ENCODE assay signal across 8 cellular contexts in genomic region chr15:50876260-50876988, GRCh38. TPM values are rescaled to one million over a fixed set of nuclear protein-coding genes. Genes with fewer than 3 reads are reported as not detected.
DNase-seq lines count a peak whose midpoint lies in the region; ATAC-seq and TF ChIP-seq lines count a peak whose summit lies in the region.

No MANE protein-coding gene starts in this region.

- H3K9me3 ChIP-seq in iPS-20b (ENCODE audit: insufficient read depth, low read depth, low read length) (no peaks in the 10 kb centered on the region), body of pancreas (no peaks in the 10 kb centered on the region)

- H3K27me3 Mint-ChIP-seq in HFFc6 (ENCODE audit: insufficient read depth) = no peaks in the 10 kb centered on the region; the same call in none of the 2 replicates
- peaks cover 6% of the 10 kb centered on the region for H3K27me3 Mint-ChIP-seq in activated CD8-positive, alpha-beta T cell treated with anti-CD3 and anti-CD28 coated beads, Interleukin-2, amount 10 ng/mL, durations not matched to agents 7 days and 5 days (ENCODE audit: low read depth)

- CTCF ChIA-PET in activated CD8-positive, alpha-beta T cell treated with anti-CD3 and anti-CD28 coated beads, Interleukin-2, amount 10 ng/mL, durations not matched to agents 7 days and 5 days (lab: Charles Lee) = interaction anchor here (0.7 to 5.7 kb wide), 20 partner anchors 9 to 520 kb away, joined by 3 to 75 read pairs (median 4); no protein-coding TSS in a partner anchor

- intact Hi-C loops in body of pancreas (cut with DNase I) = no loop called here

- H3K9ac ChIP-seq in iPS-20b (ENCODE audit: low read depth, low read length) = no peak overlapping the region

- H3K36me3 ChIP-seq in iPS-20b (ENCODE audit: insufficient read depth, low read depth, low read length) (no peaks in the 10 kb centered on the region), body of pancreas (replicated peaks in 1 of 2; ENCODE audit: insufficient read depth in 1 of 2, low read depth in 2 of 2) (no peaks in the 10 kb centered on the region)

- no peak for TF ChIP-seq POLR2A in body of pancreas (IDR thresholded peaks at IDR 0.05)

- H3K4me1 ChIP-seq in iPS-20b (ENCODE audit: insufficient read depth, low read length) (no peaks in the 10 kb centered on the region), body of pancreas (peaks cover 12% of the 10 kb centered on the region)

- no peaks in the 10 kb centered on the region for H3K36me3 Mint-ChIP-seq in HFFc6 (ENCODE audit: low read depth)
- H3K36me3 Mint-ChIP-seq in activated CD8-positive, alpha-beta T cell treated with anti-CD3 and anti-CD28 coated beads, Interleukin-2, amount 10 ng/mL, durations not matched to agents 7 days and 5 days (ENCODE audit: low read depth) = no peaks in the 10 kb centered on the region
- H3K36me3 Mint-ChIP-seq in stimulated activated effector memory CD8-positive, alpha-beta T cell treated with anti-CD3 and anti-CD28 coated beads, Interleukin-12 subunit alpha, Interleukin-12 subunit beta, amount 100 ng/mL, for 72 hours = peaks cover 6% of the 10 kb centered on the region

- WGBS in body of pancreas, 2 donors = 55 to 60% methylated on average over 19 of the region's 19 CpGs

- H3K27ac ChIP-seq in iPS-20b (ENCODE audit: low read length) (no peak overlapping the region), body of pancreas (no peak overlapping the region)

- no peak for DNase-seq in HFFc6
- no peak for DNase-seq in activated CD8-positive, alpha-beta T cell treated with anti-CD3 and anti-CD28 coated beads, Interleukin-2, amount 10 ng/mL, durations not matched to agents 7 days and 5 days
- no peak for DNase-seq in stimulated activated effector memory CD8-positive, alpha-beta T cell treated with anti-CD3 and anti-CD28 coated beads, Interleukin-12 subunit alpha, Interleukin-12 subunit beta, amount 100 ng/mL, for 72 hours (ENCODE audit: low spot score in 2 of 2)
- no peak for DNase-seq in NCI-H2196 treated with DMSO at 0.1 percent for 48 hours (lab: John Stamatoyannopoulos, UW; ENCODE audit: unreplicated experiment)
- DNase-seq in NCI-H82 (lab: John Stamatoyannopoulos, UW) = no peak
- DNase-seq in body of pancreas = no peak

- H3K27me3 ChIP-seq in iPS-20b (ENCODE audit: insufficient read depth, low read length) (no peaks in the 10 kb centered on the region), body of pancreas (no peaks in the 10 kb centered on the region)

- ATAC-seq in activated CD8-positive, alpha-beta T cell treated with anti-CD3 and anti-CD28 coated beads, Interleukin-2, amount 10 ng/mL, durations not matched to agents 7 days and 5 days = no peak
- no peak for ATAC-seq in stimulated activated effector memory CD8-positive, alpha-beta T cell treated with anti-CD3 and anti-CD28 coated beads, Interleukin-12 subunit alpha, Interleukin-12 subunit beta, amount 100 ng/mL, for 72 hours
- ATAC-seq in HG03457 (IDR thresholded peaks at IDR 0.05; ENCODE audit: unreplicated experiment) = no peak
- no peak for ATAC-seq in body of pancreas

- no peaks in the 10 kb centered on the region for H3K9me3 Mint-ChIP-seq in HFFc6
- no peaks in the 10 kb centered on the region for H3K9me3 Mint-ChIP-seq in activated CD8-positive, alpha-beta T cell treated with anti-CD3 and anti-CD28 coated beads, Interleukin-2, amount 10 ng/mL, durations not matched to agents 7 days and 5 days (ENCODE audit: insufficient read depth)
- no peaks in the 10 kb centered on the region for H3K9me3 Mint-ChIP-seq in stimulated activated effector memory CD8-positive, alpha-beta T cell treated with anti-CD3 and anti-CD28 coated beads, Interleukin-12 subunit alpha, Interleukin-12 subunit beta, amount 100 ng/mL, for 72 hours

- peak overlapping the region; percentile 67 for H3K4me3 Mint-ChIP-seq in HFFc6
- peak overlapping the region; percentile 71 for H3K4me3 Mint-ChIP-seq in activated CD8-positive, alpha-beta T cell treated with anti-CD3 and anti-CD28 coated beads, Interleukin-2, amount 10 ng/mL, durations not matched to agents 7 days and 5 days
- peak overlapping the region; percentile 69 for H3K4me3 Mint-ChIP-seq in stimulated activated effector memory CD8-positive, alpha-beta T cell treated with anti-CD3 and anti-CD28 coated beads, Interleukin-12 subunit alpha, Interleukin-12 subunit beta, amount 100 ng/mL, for 72 hours

- peaks cover 46% of the 10 kb centered on the region for H3K4me1 Mint-ChIP-seq in HFFc6 (ENCODE audit: low read depth)
- H3K4me1 Mint-ChIP-seq in activated CD8-positive, alpha-beta T cell treated with anti-CD3 and anti-CD28 coated beads, Interleukin-2, amount 10 ng/mL, durations not matched to agents 7 days and 5 days (ENCODE audit: low read depth) = peaks cover 51% of the 10 kb centered on the region
- peaks cover 60% of the 10 kb centered on the region for H3K4me1 Mint-ChIP-seq in stimulated activated effector memory CD8-positive, alpha-beta T cell treated with anti-CD3 and anti-CD28 coated beads, Interleukin-12 subunit alpha, Interleukin-12 subunit beta, amount 100 ng/mL, for 72 hours

- H3K27ac Mint-ChIP-seq in HFFc6 = peak overlapping the region; percentile 81
- H3K27ac Mint-ChIP-seq in activated CD8-positive, alpha-beta T cell treated with anti-CD3 and anti-CD28 coated beads, Interleukin-2, amount 10 ng/mL, durations not matched to agents 7 days and 5 days = peak overlapping the region; percentile 57
- H3K27ac Mint-ChIP-seq in stimulated activated effector memory CD8-positive, alpha-beta T cell treated with anti-CD3 and anti-CD28 coated beads, Interleukin-12 subunit alpha, Interleukin-12 subunit beta, amount 100 ng/mL, for 72 hours = peak overlapping the region; percentile 79

- POLR2A ChIA-PET in activated CD8-positive, alpha-beta T cell treated with anti-CD3 and anti-CD28 coated beads, Interleukin-2, amount 10 ng/mL, durations not matched to agents 7 days and 5 days (lab: Charles Lee) = interaction anchor here (0.6 to 1.2 kb wide), 3 partner anchors 9 to 31 kb away, joined by 3 read pairs; no protein-coding TSS in a partner anchor

- H3K4me3 ChIP-seq in iPS-20b (ENCODE audit: low read length) = peak overlapping the region; percentile 43; the same call in 1 of the 2 replicates
- no peak overlapping the region for H3K4me3 ChIP-seq in body of pancreas

- TF ChIP-seq CTCF in HFFc6 (IDR thresholded peaks at IDR 0.05) = no peak
- TF ChIP-seq CTCF in body of pancreas (IDR thresholded peaks at IDR 0.05) = no peak

RNA-seq across cellular contexts. Expression of gene AP4E1, which starts 32.1 kb away (rescaled TPM):
- 10 to 100 TPM; 14.3 to 17.5 (median 16.2) TPM for total RNA-seq in HFFc6 (2021; fragmentation: NEBNext Ultra II Directional; extraction: Animal tissue kit (Norgen Biotek cat#: 25700))
- 10 to 100 TPM; 15.9 to 20.0 TPM for total RNA-seq in activated CD8-positive, alpha-beta T cell treated with anti-CD3 and anti-CD28 coated beads, Interleukin-2, amount 10 ng/mL, durations not matched to agents 7 days and 5 days
- total RNA-seq in body of pancreas = 1 to 10 TPM; 3.4 to 3.6 TPM
